2 cellular contexts compared by ENCODE assay signal in the genomic region with DNA sequence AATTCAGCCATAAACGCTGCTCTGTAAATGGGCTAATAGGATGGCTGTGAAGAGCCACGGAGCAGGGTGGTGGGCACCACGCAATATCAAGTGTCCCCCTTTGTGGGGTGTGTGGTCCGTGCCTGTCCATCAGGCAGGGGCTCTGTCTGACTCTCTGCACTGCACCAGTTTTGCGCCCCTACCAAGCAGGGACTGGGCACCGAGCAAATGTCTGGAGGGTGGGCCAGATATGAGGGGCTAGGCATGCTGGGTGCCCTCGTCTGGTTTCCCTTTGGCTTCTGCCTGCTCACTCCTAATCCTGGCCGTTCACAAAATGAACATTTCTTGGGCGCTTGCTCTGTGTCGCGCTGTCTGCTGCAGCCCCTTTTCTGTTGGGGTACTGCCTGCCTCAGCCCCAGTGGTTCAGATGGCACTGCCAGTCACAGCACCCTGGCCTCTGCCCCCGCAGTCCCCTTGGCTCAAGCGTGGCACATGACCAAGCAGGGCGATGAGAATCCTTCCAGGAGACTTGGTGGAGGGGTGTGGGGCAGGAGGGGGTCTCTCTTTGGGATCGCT.
TF ChIP-seq lines count a peak whose summit lies in the region.

No MANE protein-coding gene starts in this region.

TF ChIP-seq in A549, 52 proteins besides CTCF, POLR2A, EP300 and RAD21:
- no peak for TF ChIP-seq FOSL2 (IDR thresholded peaks at IDR 0.05)
- TF ChIP-seq FOSL2 (CRISPR knock-in tag; IDR thresholded peaks at IDR 0.05) = no peak
- TF ChIP-seq, protein P1, sequence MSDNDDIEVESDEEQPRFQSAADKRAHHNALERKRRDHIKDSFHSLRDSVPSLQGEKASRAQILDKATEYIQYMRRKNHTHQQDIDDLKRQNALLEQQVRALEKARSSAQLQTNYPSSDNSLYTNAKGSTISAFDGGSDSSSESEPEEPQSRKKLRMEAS (IDR thresholded peaks at IDR 0.05) = no peak
- no peak for TF ChIP-seq PHF8 (IDR thresholded peaks at IDR 0.05; ENCODE audit: borderline replicate concordance, low read depth)
- no peak for TF ChIP-seq CEBPB (IDR thresholded peaks at IDR 0.05)
- no peak for TF ChIP-seq NFE2L2 (conservative IDR thresholded peaks at IDR 0.05; ENCODE audit: low read length)
- TF ChIP-seq ZNF302 (CRISPR knock-in tag; IDR thresholded peaks at IDR 0.05) = no peak

TF ChIP-seq in HEK293T, 16 proteins besides CTCF, POLR2A, EP300 and RAD21:
- TF ChIP-seq FOXM1 (IDR thresholded peaks at IDR 0.05; ENCODE audit: borderline replicate concordance) = no peak
- no peak for TF ChIP-seq HDGF (IDR thresholded peaks at IDR 0.05; ENCODE audit: borderline replicate concordance)
